7 cellular contexts compared by ENCODE assay signal in the genomic region with DNA sequence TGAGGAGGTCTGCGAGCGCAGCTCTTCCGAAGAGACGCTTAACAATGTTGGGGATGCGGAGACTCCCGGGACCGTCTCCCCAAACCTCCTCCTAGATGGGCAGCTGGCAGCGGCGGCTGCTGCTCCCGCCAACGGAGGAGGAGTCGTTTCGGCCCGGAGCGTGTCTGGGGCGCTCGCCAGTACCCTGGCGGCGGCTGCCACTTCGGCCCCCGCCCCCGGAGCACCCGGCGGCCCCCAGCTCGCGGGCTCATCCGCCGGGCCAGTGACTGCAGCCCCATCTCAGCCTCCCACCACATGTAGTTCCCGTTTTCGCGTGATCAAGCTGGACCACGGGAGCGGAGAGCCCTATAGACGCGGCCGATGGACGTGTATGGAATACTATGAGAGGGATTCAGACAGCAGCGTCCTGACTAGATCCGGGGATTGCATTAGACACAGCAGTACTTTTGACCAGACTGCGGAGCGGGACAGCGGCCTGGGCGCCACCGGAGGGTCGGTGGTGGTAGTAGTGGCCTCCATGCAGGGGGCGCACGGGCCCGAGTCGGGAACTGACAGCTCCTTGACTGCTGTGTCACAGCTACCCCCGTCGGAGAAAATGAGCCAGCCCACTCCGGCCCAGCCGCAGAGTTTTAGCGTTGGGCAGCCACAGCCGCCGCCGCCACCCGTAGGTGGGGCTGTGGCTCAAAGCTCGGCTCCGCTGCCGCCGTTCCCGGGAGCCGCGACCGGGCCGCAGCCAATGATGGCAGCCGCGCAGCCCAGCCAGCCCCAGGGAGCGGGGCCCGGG. TPM values are rescaled to one million over a fixed set of nuclear protein-coding genes. Genes with fewer than 3 reads are reported as not detected.
A peak's percentile ranks its signal among the peaks of the same experiment; 100 is the strongest.
DNase-seq lines count a peak whose midpoint lies in the region; FAIRE-seq and TF ChIP-seq lines count a peak whose summit lies in the region.

No MANE protein-coding gene starts in this region.

- H3K4me3 ChIP-seq in HFF-Myc (replicated peaks; ENCODE audit: low read depth, low read length) (peak overlapping the region; percentile 78), WI38 (ENCODE audit: low read depth, low read length) (peak overlapping the region; percentile 96), kidney (ENCODE audit: low read length in 2 of 2) (peak overlapping the region; percentile 84 to 94)

- no peaks in the 10 kb centered on the region for H3K9me3 ChIP-seq in kidney (ENCODE audit: control insufficient read depth in 1 of 2, low read length in 2 of 2)

- DNase-seq in HFF-Myc (ENCODE audit: extremely low read depth, low read depth) (no peak), NCI-H1105 (lab: John Stamatoyannopoulos, UW) (peak; percentile 55), caudate nucleus (lab: John Stamatoyannopoulos, UW) (peak in 57 of 61 donors; percentile 20 to 87 (median 70)), kidney (peak; percentile 92)
- DNase-seq in stimulated activated CD4-positive, alpha-beta T cell treated with anti-CD3 and anti-CD28 coated beads, Interleukin-1b, Interleukin-23, amount 100 ng/mL, for 24 hours (ENCODE audit: low read depth in 4 of 4, low spot score in 1 of 4), result peak in 3 of 4 experiments; percentile 28 to 61 (median 51)

- H3K9ac ChIP-seq in kidney (ENCODE audit: low read length in 2 of 2), result peak overlapping the region; percentile 83 to 99

- H3K27ac ChIP-seq in caudate nucleus (ENCODE audit: low read depth, low read length), result peak overlapping the region; percentile 99
- peak overlapping the region; percentile 99 to 100 for H3K27ac ChIP-seq in kidney (ENCODE audit: low read depth in 2 of 2, low read length in 2 of 2)

- intact Hi-C loops in kidney (cut with DNase I), result loop anchor here (10.0 kb wide), 1 partner anchor 85 kb away; no protein-coding TSS in a partner anchor

- H3K36me3 ChIP-seq in kidney (ENCODE audit: control insufficient read depth in 1 of 2, insufficient read depth in 2 of 2, low read length in 2 of 2), result no peaks in the 10 kb centered on the region

- H3K4me1 ChIP-seq in kidney (ENCODE audit: control insufficient read depth in 1 of 2, insufficient read depth in 1 of 2, low read depth in 1 of 2, low read length in 2 of 2), result peaks cover 5% of the 10 kb centered on the region in 2 donors

- no peak for FAIRE-seq in kidney (lab: Jason Lieb, UNC)

- TF ChIP-seq CTCF in GM12873 (IDR thresholded peaks at IDR 0.05; ENCODE audit: insufficient read depth, low read depth, low read length, missing control alignments), result peak; percentile 46
- peak; percentile 42 for TF ChIP-seq CTCF in HFF-Myc (IDR thresholded peaks at IDR 0.05; ENCODE audit: low read depth, low read length, missing control alignments)
- TF ChIP-seq CTCF in WI38 (IDR thresholded peaks at IDR 0.05; ENCODE audit: low read depth, low read length), result peak; percentile 41; the same call in 1 of the 2 replicates
- peak; percentile 47 for TF ChIP-seq CTCF in kidney (IDR thresholded peaks at IDR 0.05; ENCODE audit: borderline replicate concordance, extremely low read depth, insufficient read depth)

RNA-seq across cellular contexts. Expression of a gene that starts 1.6 kb away (rescaled TPM):
- total RNA-seq in kidney, result 25.3 TPM
- polyA plus RNA-seq in kidney (ENCODE audit: insufficient read depth, low read depth, low replicate concordance), result 13.4 TPM
